24 cellular contexts compared by ENCODE assay signal in the genomic region with DNA sequence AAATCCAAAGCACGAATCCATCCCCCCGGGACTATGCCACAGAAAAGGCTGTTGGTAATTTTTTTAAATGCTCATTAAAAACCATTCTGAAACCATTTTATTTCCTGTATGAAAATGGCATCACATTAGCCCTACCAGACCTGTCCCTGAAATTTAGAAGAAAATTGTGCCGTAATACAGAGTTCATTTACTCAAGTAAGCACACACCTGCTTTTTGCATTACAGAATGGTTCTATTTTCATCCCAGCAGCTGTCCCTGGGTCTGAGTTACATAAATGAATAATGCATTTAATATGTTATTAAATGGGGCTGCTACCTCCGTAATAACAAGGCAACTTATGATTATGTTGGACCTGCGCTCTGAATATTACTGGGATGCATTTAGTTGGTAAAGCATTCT.
"Had no signal": no experiment of that assay in that cellular context is flagged by ENCODE, and none has a peak within 500 bp of the region (broad histone marks: within the 10 kb centered on the region; RNA-seq: fewer than 3 reads in every experiment).

No MANE protein-coding gene starts in this region.

- H3K79me2 ChIP-seq: hepatocyte had no signal

- H3K9me3 ChIP-seq: ovary, sigmoid colon, stomach, testis, thyroid gland, transverse colon, upper lobe of left lung, vagina had no signal

- H3K27me3 ChIP-seq: hepatocyte, ovary, sigmoid colon, stomach, testis, thyroid gland, transverse colon, upper lobe of left lung, vagina had no signal

- H3K36me3 ChIP-seq: ovary, sigmoid colon, stomach, thyroid gland, transverse colon, upper lobe of left lung, vagina had no signal

- DNase-seq: islet precursor cell; mesendoderm; naive thymus-derived CD4-positive, alpha-beta T cell; ovary; retina; right cardiac atrium; sigmoid colon; stimulated activated CD4-positive, alpha-beta T cell treated with anti-CD3 and anti-CD28 coated beads, Interleukin-12 subunit alpha, Interleukin-12 subunit beta, amount 100 ng/mL, for 4 hours; stimulated activated CD4-positive, alpha-beta T cell treated with anti-CD3 and anti-CD28 coated beads, Interleukin-15, amount 100 ng/mL, for 24 hours; stimulated activated CD4-positive, alpha-beta T cell treated with anti-CD3 and anti-CD28 coated beads, Interleukin-2, amount 100 ng/mL, for 24 hours; stimulated activated CD4-positive, alpha-beta T cell treated with anti-CD3 and anti-CD28 coated beads, Interleukin-4, amount 100 ng/mL, for 1 hour; stimulated activated naive B cell treated with anti-CD40 and anti-IgM and Interleukin-4, amounts not matched to agents 10 μg/mL and 1 μg/mL and 100 μg/mL, for 72 hours; stimulated activated naive CD8-positive, alpha-beta T cell treated with anti-CD3 and anti-CD28 coated beads, Interleukin-15, Interleukin-2, amounts not matched to agents 100 U/mL and 50 U/mL, for 24 hours; stomach; testis; thyroid gland; transverse colon; upper lobe of left lung had no signal

- ATAC-seq: left lobe of liver; naive thymus-derived CD4-positive, alpha-beta T cell; natural killer cell treated with Interleukin-12 subunit alpha and Interleukin-12 subunit beta and Interleukin-15 and Interleukin-18, amount 100 ng/mL, for 72 hours; right cardiac atrium; stimulated activated naive CD8-positive, alpha-beta T cell treated with anti-CD3 and anti-CD28 coated beads, Interleukin-15, Interleukin-2, amounts not matched to agents 100 U/mL and 50 U/mL, for 24 hours had no signal

- H3K4me2 ChIP-seq: hepatocyte had no signal

- H3K4me1 ChIP-seq: sigmoid colon, stomach, testis, thyroid gland, transverse colon, upper lobe of left lung, vagina had no signal

- H2AFZ ChIP-seq: hepatocyte had no signal

- H3K4me3 ChIP-seq: hepatocyte, lung, ovary, sigmoid colon, skin epidermis, stomach, testis, thyroid gland, transverse colon, upper lobe of left lung, vagina had no signal

- H3K27ac ChIP-seq: hepatocyte, ovary, sigmoid colon, skin epidermis, stomach, testis, thyroid gland, transverse colon, upper lobe of left lung, vagina had no signal
